Comparison of ENCODE assay signal across 1 cellular context in the genomic region with DNA sequence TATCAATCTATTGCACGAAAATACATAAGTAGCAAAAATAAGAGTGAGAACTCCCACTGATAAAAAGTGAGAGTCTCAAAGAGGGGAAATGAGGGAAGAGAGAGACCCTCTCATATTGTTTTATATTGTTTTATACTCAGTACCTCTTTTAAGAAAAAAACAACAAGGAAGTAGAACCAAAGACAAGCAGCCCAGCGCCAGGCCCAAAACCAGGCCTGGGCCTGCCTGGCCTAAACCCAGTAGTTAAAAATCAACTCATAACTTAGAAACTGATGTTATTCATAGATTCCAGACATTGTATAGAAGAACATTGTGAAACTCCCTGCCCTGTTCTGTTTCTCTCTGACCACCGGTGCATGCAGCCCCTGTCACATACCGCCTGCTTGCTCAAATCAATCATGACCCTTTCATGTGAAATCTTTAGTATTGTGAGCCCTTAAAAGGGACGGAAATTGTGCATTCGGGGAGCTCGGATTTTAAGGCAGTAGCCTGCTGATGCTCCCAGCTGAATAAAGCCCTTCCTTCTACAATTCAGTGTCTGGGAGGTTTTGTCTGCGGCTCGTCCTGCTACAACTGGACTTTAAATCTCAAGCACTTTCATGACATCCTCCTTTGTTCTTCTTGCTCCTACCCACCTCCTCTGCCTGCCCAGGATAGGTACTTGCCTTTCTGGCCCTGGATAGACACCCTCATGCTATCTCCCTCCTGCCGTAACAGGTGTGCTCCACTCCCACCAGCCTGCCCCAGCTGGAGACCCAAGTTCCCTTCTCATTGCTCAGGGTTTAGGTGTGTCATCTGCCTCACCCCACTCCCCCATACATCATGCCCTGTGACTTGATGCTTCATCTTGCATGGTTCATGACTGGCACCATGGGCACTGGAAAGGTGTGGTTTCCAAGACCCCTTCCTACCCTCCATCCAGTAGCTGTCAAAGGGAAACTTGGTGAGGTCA.
TF ChIP-seq lines count a peak whose summit lies in the region.

No MANE protein-coding gene starts in this region.

TF ChIP-seq in K562, 482 proteins besides CTCF, POLR2A, EP300 and RAD21:
- TF ChIP-seq, protein P1, sequence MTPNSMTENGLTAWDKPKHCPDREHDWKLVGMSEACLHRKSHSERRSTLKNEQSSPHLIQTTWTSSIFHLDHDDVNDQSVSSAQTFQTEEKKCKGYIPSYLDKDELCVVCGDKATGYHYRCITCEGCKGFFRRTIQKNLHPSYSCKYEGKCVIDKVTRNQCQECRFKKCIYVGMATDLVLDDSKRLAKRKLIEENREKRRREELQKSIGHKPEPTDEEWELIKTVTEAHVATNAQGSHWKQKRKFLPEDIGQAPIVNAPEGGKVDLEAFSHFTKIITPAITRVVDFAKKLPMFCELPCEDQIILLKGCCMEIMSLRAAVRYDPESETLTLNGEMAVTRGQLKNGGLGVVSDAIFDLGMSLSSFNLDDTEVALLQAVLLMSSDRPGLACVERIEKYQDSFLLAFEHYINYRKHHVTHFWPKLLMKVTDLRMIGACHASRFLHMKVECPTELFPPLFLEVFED (CRISPR knock-in tag; conservative IDR thresholded peaks at IDR 0.05), result 0 out of 2 replicates have a peak, but pooled peaks have one; percentile 21
